Comparison of ENCODE assay signal across 35 cellular contexts in genomic region chr1:91221017-91221416, GRCh38.
"Had no signal": no experiment of that assay in that cellular context is flagged by ENCODE, and none has a peak within 500 bp of the region (broad histone marks: within the 10 kb centered on the region; RNA-seq: fewer than 3 reads in every experiment).

No MANE protein-coding gene starts in this region.

- H3K36me3 Mint-ChIP-seq: activated naive CD8-positive, alpha-beta T cell had no signal

- H3K4me1 ChIP-seq: esophagus squamous epithelium, gastroesophageal sphincter, heart right ventricle had no signal

- H3K9me3 Mint-ChIP-seq: T-helper 2 cell treated with Interferon-gamma antibody and Interleukin-4, amounts not matched to agents 5 μg/mL and 100 μg/mL, for 36 hours had no signal

- H3K4me2 ChIP-seq: hepatocyte had no signal

- H3K27me3 Mint-ChIP-seq: activated B cell treated with CpG ODN at 0.5 μM for 24 hours; activated CD8-positive, alpha-beta T cell treated with anti-CD3 and anti-CD28 coated beads for 36 hours; activated naive CD8-positive, alpha-beta T cell; activated T-helper 17 cell treated with anti-CD3 and anti-CD28 coated beads, Interleukin-2, amount 50 U/mL, for 72 hours had no signal

- H3K79me2 ChIP-seq: hepatocyte had no signal

- H3K4me3 ChIP-seq: esophagus squamous epithelium, gastroesophageal sphincter, heart right ventricle, hepatocyte had no signal

- H3K36me3 ChIP-seq: brain microvascular endothelial cell, esophagus squamous epithelium, gastroesophageal sphincter, heart right ventricle, WERI-Rb-1 had no signal

- H3K4me3 Mint-ChIP-seq: activated B cell treated with CpG ODN at 0.5 μM for 24 hours; activated CD8-positive, alpha-beta T cell treated with anti-CD3 and anti-CD28 coated beads for 36 hours; activated naive CD8-positive, alpha-beta T cell; activated T-cell treated with anti-CD3 and anti-CD28 coated beads, Interleukin-2, amount 50 U/mL, for 4 hours; activated T-helper 17 cell treated with anti-CD3 and anti-CD28 coated beads, Interleukin-2, amount 50 U/mL, for 72 hours; central memory CD8-positive, alpha-beta T cell; effector memory CD8-positive, alpha-beta T cell; T-helper 2 cell treated with Interferon-gamma antibody and Interleukin-4, amounts not matched to agents 5 μg/mL and 100 μg/mL, for 36 hours had no signal

- H3K4me1 Mint-ChIP-seq: activated B cell treated with CpG ODN at 0.5 μM for 24 hours; activated T-helper 17 cell treated with anti-CD3 and anti-CD28 coated beads, Interleukin-2, amount 50 U/mL, for 72 hours; central memory CD8-positive, alpha-beta T cell had no signal

- FAIRE-seq: astrocyte, bronchial epithelial cell, colon, endothelial cell of umbilical vein had no signal

- H2AFZ ChIP-seq: hepatocyte had no signal

- H3K27ac Mint-ChIP-seq: activated B cell treated with CpG ODN at 0.5 μM for 24 hours; activated CD8-positive, alpha-beta T cell treated with anti-CD3 and anti-CD28 coated beads for 36 hours; activated naive CD8-positive, alpha-beta T cell; activated T-helper 17 cell treated with anti-CD3 and anti-CD28 coated beads, Interleukin-2, amount 50 U/mL, for 72 hours; effector memory CD8-positive, alpha-beta T cell; T-helper 2 cell treated with Interferon-gamma antibody and Interleukin-4, amounts not matched to agents 5 μg/mL and 100 μg/mL, for 36 hours had no signal

- H3K27me3 ChIP-seq: brain microvascular endothelial cell, esophagus squamous epithelium, gastroesophageal sphincter, heart right ventricle, hepatocyte had no signal

- H3K27ac ChIP-seq: brain microvascular endothelial cell, epithelial cell of prostate, esophagus squamous epithelium, gastroesophageal sphincter, heart right ventricle, hepatocyte, WERI-Rb-1 had no signal

- DNase-seq: activated B cell treated with CpG ODN at 0.5 μM for 24 hours; activated CD4-positive, alpha-beta T cell treated with anti-CD3 and anti-CD28 coated beads for 48 hours; activated CD4-positive, alpha-beta T cell treated with anti-CD3 and anti-CD28 coated beads, Interleukin-2, amount 50 U/mL, for 1 hour; activated CD4-positive, alpha-beta T cell treated with anti-CD3 and anti-CD28 coated beads, Interleukin-2, amount 50 U/mL, for 48 hours; activated CD8-positive, alpha-beta memory T cell treated with anti-CD3 and anti-CD28 coated beads for 24 hours; activated CD8-positive, alpha-beta T cell treated with anti-CD3 and anti-CD28 coated beads for 36 hours; activated effector memory CD4-positive, alpha-beta T cell treated with Interleukin-2 at 50 U/mL for 16 hours; activated gamma-delta T cell treated with Interleukin-2 at 50 U/mL for 16 hours; activated naive CD4-positive, alpha-beta T cell treated with anti-CD3 and anti-CD28 coated beads, Interleukin-2, amount 50 U/mL, for 16 hours; activated naive CD4-positive, alpha-beta T cell treated with Interleukin-2 at 50 U/mL for 16 hours; activated T-cell treated with anti-CD3 and anti-CD28 coated beads, Interleukin-2, amount 50 U/mL, for 4 hours; amniotic stem cell; anterior cingulate cortex; brain microvascular endothelial cell; cortex of kidney; dermis blood vessel endothelial cell; effector CD4-positive, alpha-beta T cell; effector memory CD8-positive, alpha-beta T cell; esophagus squamous epithelium; foreskin melanocyte; heart right ventricle; T1000; WERI-Rb-1 had no signal

- ATAC-seq: activated CD4-positive, CD25-positive, alpha-beta regulatory T cell treated with anti-CD3 and anti-CD28 coated beads, Interleukin-2, amount 50 U/mL, for 24 hours; activated CD8-positive, alpha-beta T cell treated with anti-CD3 and anti-CD28 coated beads for 36 hours; activated T-cell treated with anti-CD3 and anti-CD28 coated beads, Interleukin-2, amount 50 U/mL, for 4 hours; activated T-helper 17 cell treated with anti-CD3 and anti-CD28 coated beads, Interleukin-2, amount 50 U/mL, for 72 hours; effector memory CD8-positive, alpha-beta T cell; gastroesophageal sphincter; heart right ventricle had no signal
